ENCODE assay signal across 1 cellular context in genomic region chr20:35743693-35744491, GRCh38.
TF ChIP-seq lines count a peak whose summit lies in the region.

No MANE protein-coding gene starts in this region.

TF ChIP-seq in HepG2, 621 proteins besides CTCF, POLR2A, EP300 and RAD21 (continued from another document and continues in another):
- TF ChIP-seq ZNF816 (CRISPR knock-in tag; IDR thresholded peaks at IDR 0.05; ENCODE audit: borderline replicate concordance) = no peak
- no peak for TF ChIP-seq IRX3 (CRISPR knock-in tag; IDR thresholded peaks at IDR 0.05; ENCODE audit: borderline replicate concordance, low read depth)
- TF ChIP-seq THYN1 (CRISPR knock-in tag; IDR thresholded peaks at IDR 0.05; ENCODE audit: borderline replicate concordance, low read depth) = no peak
- TF ChIP-seq ZBTB42 (CRISPR knock-in tag; IDR thresholded peaks at IDR 0.05) = no peak
- no peak for TF ChIP-seq RBM22 (optimal IDR thresholded peaks at IDR 0.05; ENCODE audit: low read length)
- TF ChIP-seq ZNF614 (CRISPR knock-in tag; IDR thresholded peaks at IDR 0.05; ENCODE audit: borderline replicate concordance) = peak; percentile 37; the same call in 1 of the 2 replicates
- peak; percentile 14 for TF ChIP-seq PAXIP1 (CRISPR knock-in tag; conservative IDR thresholded peaks at IDR 0.05)
- TF ChIP-seq U2AF2 (IDR thresholded peaks at IDR 0.05; ENCODE audit: low read depth, low read length) = 0 out of 2 replicates have a peak, but pooled peaks have one; percentile 76
- TF ChIP-seq THAP11 (CRISPR knock-in tag; IDR thresholded peaks at IDR 0.05) = peak; percentile 28; the same call in 1 of the 2 replicates
- peak; percentile 46 for TF ChIP-seq ZEB1 (IDR thresholded peaks at IDR 0.05; ENCODE audit: insufficient replicate concordance, low read depth)
- TF ChIP-seq PPARG (CRISPR knock-in tag; conservative IDR thresholded peaks at IDR 0.05) = peak; percentile 37; the same call in 1 of the 2 replicates
- no peak; the same call in none of the 2 replicates for TF ChIP-seq SMAD3 (CRISPR knock-in tag; IDR thresholded peaks at IDR 0.05)
- no peak for TF ChIP-seq E2F2 (CRISPR knock-in tag; IDR thresholded peaks at IDR 0.05; ENCODE audit: borderline replicate concordance)
- TF ChIP-seq NR0B2 (CRISPR knock-in tag; IDR thresholded peaks at IDR 0.05) = no peak
- no peak for TF ChIP-seq FOXP4 (CRISPR knock-in tag; IDR thresholded peaks at IDR 0.05)
- peak; percentile 75 for TF ChIP-seq ZMYM2 (CRISPR knock-in tag; IDR thresholded peaks at IDR 0.05)
- TF ChIP-seq HNRNPK (IDR thresholded peaks at IDR 0.05; ENCODE audit: low read depth, low read length, poor library complexity, severe bottlenecking) = no peak
- TF ChIP-seq PHF8 (CRISPR knock-in tag; IDR thresholded peaks at IDR 0.05) = 0 out of 2 replicates have a peak, but pooled peaks have one; percentile 45
- TF ChIP-seq PHB2 (IDR thresholded peaks at IDR 0.05; ENCODE audit: partially characterized antibody) = no peak
- TF ChIP-seq ZBTB25 (CRISPR knock-in tag; IDR thresholded peaks at IDR 0.05) = peak; percentile 31; the same call in 1 of the 2 replicates
- TF ChIP-seq ZNF317 (CRISPR knock-in tag; IDR thresholded peaks at IDR 0.05) = 0 out of 2 replicates have a peak, but pooled peaks have one; percentile 34
- TF ChIP-seq, protein P1, sequence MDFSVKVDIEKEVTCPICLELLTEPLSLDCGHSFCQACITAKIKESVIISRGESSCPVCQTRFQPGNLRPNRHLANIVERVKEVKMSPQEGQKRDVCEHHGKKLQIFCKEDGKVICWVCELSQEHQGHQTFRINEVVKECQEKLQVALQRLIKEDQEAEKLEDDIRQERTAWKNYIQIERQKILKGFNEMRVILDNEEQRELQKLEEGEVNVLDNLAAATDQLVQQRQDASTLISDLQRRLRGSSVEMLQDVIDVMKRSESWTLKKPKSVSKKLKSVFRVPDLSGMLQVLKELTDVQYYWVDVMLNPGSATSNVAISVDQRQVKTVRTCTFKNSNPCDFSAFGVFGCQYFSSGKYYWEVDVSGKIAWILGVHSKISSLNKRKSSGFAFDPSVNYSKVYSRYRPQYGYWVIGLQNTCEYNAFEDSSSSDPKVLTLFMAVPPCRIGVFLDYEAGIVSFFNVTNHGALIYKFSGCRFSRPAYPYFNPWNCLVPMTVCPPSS (IDR thresholded peaks at IDR 0.05) = no peak
- no peak for TF ChIP-seq ZNF776 (CRISPR knock-in tag; IDR thresholded peaks at IDR 0.05)
- TF ChIP-seq BCL6 (CRISPR knock-in tag; IDR thresholded peaks at IDR 0.05) = peak; percentile 9; the same call in 1 of the 2 replicates
- TF ChIP-seq KLF16 (CRISPR knock-in tag; IDR thresholded peaks at IDR 0.05) = peak in 1 of 2 experiments; percentile 56; a peak in 1 of 4 replicates
- no peak; the same call in 1 of the 2 replicates for TF ChIP-seq PHF21A (CRISPR knock-in tag; IDR thresholded peaks at IDR 0.05)
- no peak for TF ChIP-seq KDM3A (CRISPR knock-in tag; IDR thresholded peaks at IDR 0.05; ENCODE audit: low read depth)
- TF ChIP-seq BORCS8-MEF2B (CRISPR knock-in tag; IDR thresholded peaks at IDR 0.05) = no peak
- no peak for TF ChIP-seq ZNF780A (CRISPR knock-in tag; IDR thresholded peaks at IDR 0.05)
- TF ChIP-seq, protein P2, sequence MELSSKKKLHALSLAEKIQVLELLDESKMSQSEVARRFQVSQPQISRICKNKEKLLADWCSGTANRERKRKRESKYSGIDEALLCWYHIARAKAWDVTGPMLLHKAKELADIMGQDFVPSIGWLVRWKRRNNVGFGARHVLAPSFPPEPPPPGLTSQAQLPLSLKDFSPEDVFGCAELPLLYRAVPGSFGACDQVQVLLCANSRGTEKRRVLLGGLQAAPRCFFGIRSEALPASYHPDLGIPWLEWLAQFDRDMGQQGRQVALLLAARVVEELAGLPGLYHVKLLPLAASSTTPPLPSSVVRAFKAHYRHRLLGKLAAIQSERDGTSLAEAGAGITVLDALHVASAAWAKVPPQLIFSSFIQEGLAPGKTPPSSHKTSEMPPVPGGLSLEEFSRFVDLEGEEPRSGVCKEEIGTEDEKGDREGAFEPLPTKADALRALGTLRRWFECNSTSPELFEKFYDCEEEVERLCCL (CRISPR knock-in tag; IDR thresholded peaks at IDR 0.05; ENCODE audit: borderline replicate concordance) = no peak
- TF ChIP-seq MEF2D (CRISPR knock-in tag; IDR thresholded peaks at IDR 0.05) = 0 out of 2 replicates have a peak, but pooled peaks have one; percentile 52
- TF ChIP-seq PAX8 (CRISPR knock-in tag; IDR thresholded peaks at IDR 0.05; ENCODE audit: borderline replicate concordance) = no peak
- TF ChIP-seq ZNF878 (CRISPR knock-in tag; IDR thresholded peaks at IDR 0.05) = peak; percentile 74; the same call in 1 of the 2 replicates
- no peak for TF ChIP-seq NFKBIZ (CRISPR knock-in tag; IDR thresholded peaks at IDR 0.05)
- TF ChIP-seq ZNF562 (CRISPR knock-in tag; IDR thresholded peaks at IDR 0.05; ENCODE audit: borderline replicate concordance) = no peak
- TF ChIP-seq ZNF101 (CRISPR knock-in tag; IDR thresholded peaks at IDR 0.05; ENCODE audit: borderline replicate concordance, low read depth) = 0 out of 2 replicates have a peak, but pooled peaks have one; percentile 65
- no peak for TF ChIP-seq POLR2AphosphoS2 (IDR thresholded peaks at IDR 0.05; ENCODE audit: low read depth, low read length)
- peak; percentile 73; the same call in 1 of the 2 replicates for TF ChIP-seq KDM1A (CRISPR knock-in tag; IDR thresholded peaks at IDR 0.05)
- no peak for TF ChIP-seq DNMT1 (CRISPR knock-in tag; IDR thresholded peaks at IDR 0.05)
- no peak for TF ChIP-seq CC2D1A (CRISPR knock-in tag; IDR thresholded peaks at IDR 0.05)
- TF ChIP-seq ZBTB7B (CRISPR knock-in tag; IDR thresholded peaks at IDR 0.05) = peak; percentile 31; the same call in 1 of the 2 replicates
- TF ChIP-seq ADNP (CRISPR knock-in tag; IDR thresholded peaks at IDR 0.05) = peak; percentile 76; the same call in 1 of the 2 replicates
- TF ChIP-seq, protein P3, sequence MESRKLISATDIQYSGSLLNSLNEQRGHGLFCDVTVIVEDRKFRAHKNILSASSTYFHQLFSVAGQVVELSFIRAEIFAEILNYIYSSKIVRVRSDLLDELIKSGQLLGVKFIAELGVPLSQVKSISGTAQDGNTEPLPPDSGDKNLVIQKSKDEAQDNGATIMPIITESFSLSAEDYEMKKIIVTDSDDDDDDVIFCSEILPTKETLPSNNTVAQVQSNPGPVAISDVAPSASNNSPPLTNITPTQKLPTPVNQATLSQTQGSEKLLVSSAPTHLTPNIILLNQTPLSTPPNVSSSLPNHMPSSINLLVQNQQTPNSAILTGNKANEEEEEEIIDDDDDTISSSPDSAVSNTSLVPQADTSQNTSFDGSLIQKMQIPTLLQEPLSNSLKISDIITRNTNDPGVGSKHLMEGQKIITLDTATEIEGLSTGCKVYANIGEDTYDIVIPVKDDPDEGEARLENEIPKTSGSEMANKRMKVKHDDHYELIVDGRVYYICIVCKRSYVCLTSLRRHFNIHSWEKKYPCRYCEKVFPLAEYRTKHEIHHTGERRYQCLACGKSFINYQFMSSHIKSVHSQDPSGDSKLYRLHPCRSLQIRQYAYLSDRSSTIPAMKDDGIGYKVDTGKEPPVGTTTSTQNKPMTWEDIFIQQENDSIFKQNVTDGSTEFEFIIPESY (CRISPR knock-in tag; IDR thresholded peaks at IDR 0.05) = peak; percentile 80
- TF ChIP-seq ZNF281 (CRISPR knock-in tag; IDR thresholded peaks at IDR 0.05; ENCODE audit: borderline replicate concordance) = 0 out of 2 replicates have a peak, but pooled peaks have one; percentile 25
- TF ChIP-seq YEATS4 (CRISPR knock-in tag; IDR thresholded peaks at IDR 0.05; ENCODE audit: borderline replicate concordance) = peak; percentile 32; the same call in 1 of the 2 replicates
- 0 out of 2 replicates have a peak, but pooled peaks have one; percentile 37 for TF ChIP-seq ZNF367 (CRISPR knock-in tag; IDR thresholded peaks at IDR 0.05; ENCODE audit: borderline replicate concordance)
- no peak for TF ChIP-seq KLF9 (CRISPR knock-in tag; IDR thresholded peaks at IDR 0.05; ENCODE audit: low read depth)
- TF ChIP-seq MTF1 (CRISPR knock-in tag; IDR thresholded peaks at IDR 0.05) = no peak
- TF ChIP-seq, protein P4, sequence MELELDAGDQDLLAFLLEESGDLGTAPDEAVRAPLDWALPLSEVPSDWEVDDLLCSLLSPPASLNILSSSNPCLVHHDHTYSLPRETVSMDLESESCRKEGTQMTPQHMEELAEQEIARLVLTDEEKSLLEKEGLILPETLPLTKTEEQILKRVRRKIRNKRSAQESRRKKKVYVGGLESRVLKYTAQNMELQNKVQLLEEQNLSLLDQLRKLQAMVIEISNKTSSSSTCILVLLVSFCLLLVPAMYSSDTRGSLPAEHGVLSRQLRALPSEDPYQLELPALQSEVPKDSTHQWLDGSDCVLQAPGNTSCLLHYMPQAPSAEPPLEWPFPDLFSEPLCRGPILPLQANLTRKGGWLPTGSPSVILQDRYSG (CRISPR knock-in tag; IDR thresholded peaks at IDR 0.05) = 0 out of 2 replicates have a peak, but pooled peaks have one; percentile 50
- no peak for TF ChIP-seq AHR (CRISPR knock-in tag; IDR thresholded peaks at IDR 0.05)
- TF ChIP-seq ERF (CRISPR knock-in tag; IDR thresholded peaks at IDR 0.05) = peak; percentile 44; the same call in 1 of the 2 replicates
